ENCODE assay signal across 24 cellular contexts in genomic region chr10:75096749-75097148, GRCh38.
"Had no signal": no experiment of that assay in that cellular context is flagged by ENCODE, and none has a peak within 500 bp of the region (broad histone marks: within the 10 kb centered on the region; RNA-seq: fewer than 3 reads in every experiment).

No MANE protein-coding gene starts in this region.

- ATAC-seq: naive thymus-derived CD8-positive, alpha-beta T cell; psoas muscle; right lobe of liver; stimulated activated memory B cell treated with anti-CD40 and anti-IgM and Interleukin-4, amounts not matched to agents 10 μg/mL and 1 μg/mL and 100 μg/mL, for 72 hours; stimulated activated naive CD8-positive, alpha-beta T cell treated with anti-CD3 and anti-CD28 coated beads, Interleukin-15, Interleukin-2, amounts not matched to agents 100 U/mL and 50 U/mL, for 24 hours had no signal

- H3K9ac ChIP-seq: parathyroid adenoma had no signal

- DNase-seq: hypothalamus; immature natural killer cell; kidney; left ventricle myocardium inferior; mesenchymal stem cell; naive thymus-derived CD8-positive, alpha-beta T cell; nucleus accumbens; psoas muscle; right lobe of liver; stimulated activated CD4-positive, alpha-beta T cell treated with anti-CD3 and anti-CD28 coated beads, Interleukin-1b, Interleukin-23, amount 100 ng/mL, for 48 hours; stimulated activated CD4-positive, alpha-beta T cell treated with anti-CD3 and anti-CD28 coated beads, Interleukin-2, amount 100 ng/mL, for 48 hours; stimulated activated CD4-positive, alpha-beta T cell treated with anti-CD3 and anti-CD28 coated beads, Interleukin-4, amount 100 ng/mL, for 4 hours; stimulated activated CD8-positive, alpha-beta memory T cell treated with anti-CD3 and anti-CD28 coated beads, Interleukin-4, amount 100 ng/mL, for 48 hours; stimulated activated naive CD8-positive, alpha-beta T cell treated with anti-CD3 and anti-CD28 coated beads, Interleukin-15, Interleukin-2, amounts not matched to agents 100 U/mL and 50 U/mL, for 24 hours; stomach; tibial artery; trophoblast cell; uterus had no signal

- H3K36me3 ChIP-seq: left ventricle myocardium inferior, right atrium auricular region, right lobe of liver, stomach, suprapubic skin, thoracic aorta, tibial artery, uterus had no signal

- H3K27ac ChIP-seq: left ventricle myocardium inferior, parathyroid adenoma, psoas muscle, right atrium auricular region, right lobe of liver, stomach, suprapubic skin, thoracic aorta, tibial artery, uterus had no signal

- H3K4me2 ChIP-seq: smooth muscle cell had no signal

- H2AFZ ChIP-seq: parathyroid adenoma had no signal

- H3K27me3 ChIP-seq: right atrium auricular region, right lobe of liver, stomach, suprapubic skin, uterus had no signal

- H3K9me3 ChIP-seq: left ventricle myocardium inferior, psoas muscle, right atrium auricular region, right lobe of liver, stomach, suprapubic skin, thoracic aorta, tibial artery, uterus had no signal

- H3K4me3 ChIP-seq: left ventricle myocardium inferior, psoas muscle, right atrium auricular region, right lobe of liver, smooth muscle cell, stomach, suprapubic skin, thoracic aorta, tibial artery, uterus had no signal

- H3K79me2 ChIP-seq: parathyroid adenoma had no signal
